34 cellular contexts compared by ENCODE assay signal in genomic region chr2:126368778-126369177, GRCh38.
DNase-seq lines count a peak whose midpoint lies in the region; ATAC-seq and TF ChIP-seq lines count a peak whose summit lies in the region.
"Had no signal": no experiment of that assay in that cellular context is flagged by ENCODE, and none has a peak within 500 bp of the region (broad histone marks: within the 10 kb centered on the region; RNA-seq: fewer than 3 reads in every experiment).

No MANE protein-coding gene starts in this region.

- H3K4me3 Mint-ChIP-seq in T-helper 17 cell = no peak overlapping the region
- H3K4me3 Mint-ChIP-seq: activated naive CD8-positive, alpha-beta T cell; central memory CD8-positive, alpha-beta T cell; HFFc6; IgD-negative memory B cell; immature natural killer cell; naive thymus-derived CD8-positive, alpha-beta T cell had no signal

- peaks cover 14% of the 10 kb centered on the region for H3K27me3 Mint-ChIP-seq in T-helper 17 cell
- H3K27me3 Mint-ChIP-seq: activated naive CD8-positive, alpha-beta T cell; IgD-negative memory B cell had no signal

- DNase-seq in Right ventricle myocardium superior (no peak), right atrium auricular region (ENCODE audit: low spot score) (no peak), T-helper 17 cell (no peak), left cardiac atrium (no peak), upper lobe of right lung (no peak), epidermal melanocyte (ENCODE audit: insufficient read length, low spot score) (no peak), NCI-H2029 (lab: John Stamatoyannopoulos, UW) (no peak)
- DNase-seq: activated CD4-positive, alpha-beta T cell treated with anti-CD3 and anti-CD28 coated beads, Interleukin-2, amount 50 U/mL, for 48 hours; activated CD8-positive, alpha-beta memory T cell treated with anti-CD3 and anti-CD28 coated beads, Interleukin-2, amount 50 U/mL, for 48 hours; Calu3; HFFc6; immature natural killer cell; left lung; MG63; midbrain; naive thymus-derived CD8-positive, alpha-beta T cell; NCI-H1436; NCI-H2171; NCI-H526; pancreas; Peyer's patch; stimulated activated CD4-positive, alpha-beta T cell treated with anti-CD3 and anti-CD28 coated beads, Interleukin-12 subunit alpha, Interleukin-12 subunit beta, amount 100 ng/mL, for 4 hours; stimulated activated CD4-positive, alpha-beta T cell treated with anti-CD3 and anti-CD28 coated beads, Interleukin-4, amount 100 ng/mL, for 24 hours; stimulated activated naive CD4-positive, alpha-beta T cell had no signal

- no peaks in the 10 kb centered on the region for H3K36me3 Mint-ChIP-seq in T-helper 17 cell (ENCODE audit: low read depth)
- H3K36me3 Mint-ChIP-seq: activated naive CD8-positive, alpha-beta T cell; IgD-negative memory B cell; immature natural killer cell; naive thymus-derived CD8-positive, alpha-beta T cell had no signal

- ATAC-seq in Right ventricle myocardium superior (ENCODE audit: poor library complexity) (peak; percentile 38), T-helper 17 cell (no peak), left cardiac atrium (peak; percentile 41 to 51), upper lobe of right lung (peak; percentile 55), GM19452 (IDR thresholded peaks at IDR 0.05; ENCODE audit: unreplicated experiment) (no peak)
- ATAC-seq: left lung; naive thymus-derived CD8-positive, alpha-beta T cell; right cardiac atrium had no signal

- H3K27me3 ChIP-seq in right atrium auricular region = no peaks in the 10 kb centered on the region
- no peaks in the 10 kb centered on the region for H3K27me3 ChIP-seq in upper lobe of right lung
- H3K27me3 ChIP-seq: ascending aorta, BLaER1, dorsolateral prefrontal cortex, left lung, MG63, pancreas, Peyer's patch, vagina had no signal

- H3K36me3 ChIP-seq in right atrium auricular region (no peaks in the 10 kb centered on the region), upper lobe of right lung (no peaks in the 10 kb centered on the region)
- H3K36me3 ChIP-seq: ascending aorta, BLaER1, left lung, MG63, pancreas, Peyer's patch, vagina had no signal

- intact Hi-C loops in Right ventricle myocardium superior (cut with DNase I) = no loop called here
- intact Hi-C loops in left cardiac atrium (cut with DNase I) = no loop called here
- intact Hi-C loops in upper lobe of right lung (cut with DNase I) = no loop called here

- H3K27ac ChIP-seq in right atrium auricular region (no peak overlapping the region), upper lobe of right lung (no peak overlapping the region)
- H3K27ac ChIP-seq: ascending aorta, BLaER1, epithelial cell of prostate, left lung, Peyer's patch, vagina had no signal

- H3K4me3 ChIP-seq in right atrium auricular region = no peak overlapping the region
- no peak overlapping the region for H3K4me3 ChIP-seq in upper lobe of right lung
- H3K4me3 ChIP-seq: ascending aorta, BLaER1, dorsolateral prefrontal cortex, left lung, MG63, pancreas, Peyer's patch, vagina had no signal

- H3K4me1 ChIP-seq in right atrium auricular region (peaks cover 0 to 11% of the 10 kb centered on the region in 2 donors), upper lobe of right lung (no peaks in the 10 kb centered on the region)
- H3K4me1 ChIP-seq: BLaER1, left lung, vagina had no signal

- peaks cover 4% of the 10 kb centered on the region for H3K4me1 Mint-ChIP-seq in T-helper 17 cell
- H3K4me1 Mint-ChIP-seq: central memory CD8-positive, alpha-beta T cell; IgD-negative memory B cell; immature natural killer cell; naive thymus-derived CD8-positive, alpha-beta T cell had no signal

- TF ChIP-seq CTCF in right atrium auricular region (IDR thresholded peaks at IDR 0.05) = no peak
- TF ChIP-seq CTCF in upper lobe of right lung (IDR thresholded peaks at IDR 0.05) = no peak

- H3K9me3 ChIP-seq in right atrium auricular region (no peaks in the 10 kb centered on the region), T-helper 17 cell (ENCODE audit: control insufficient read depth, low read length, poor library complexity, severe bottlenecking) (no peaks in the 10 kb centered on the region), upper lobe of right lung (no peaks in the 10 kb centered on the region)
- H3K9me3 ChIP-seq: ascending aorta, BLaER1, left lung, MG63, pancreas, Peyer's patch, vagina had no signal

- peak overlapping the region; percentile 57 for H3K27ac Mint-ChIP-seq in T-helper 17 cell
- H3K27ac Mint-ChIP-seq: activated naive CD8-positive, alpha-beta T cell; HFFc6; IgD-negative memory B cell; immature natural killer cell had no signal

Comparison
In these comparisons a context has a peak if more than half of its experiments do, and no peak if none do; other contexts are left out.
1. ATAC-seq: peak in Right ventricle myocardium superior (single experiment), left cardiac atrium (2 of 2) and upper lobe of right lung (single experiment); none in T-helper 17 cell (single experiment) and GM19452 (single experiment).